ENCODE assay signal across 8 cellular contexts in the genomic region with DNA sequence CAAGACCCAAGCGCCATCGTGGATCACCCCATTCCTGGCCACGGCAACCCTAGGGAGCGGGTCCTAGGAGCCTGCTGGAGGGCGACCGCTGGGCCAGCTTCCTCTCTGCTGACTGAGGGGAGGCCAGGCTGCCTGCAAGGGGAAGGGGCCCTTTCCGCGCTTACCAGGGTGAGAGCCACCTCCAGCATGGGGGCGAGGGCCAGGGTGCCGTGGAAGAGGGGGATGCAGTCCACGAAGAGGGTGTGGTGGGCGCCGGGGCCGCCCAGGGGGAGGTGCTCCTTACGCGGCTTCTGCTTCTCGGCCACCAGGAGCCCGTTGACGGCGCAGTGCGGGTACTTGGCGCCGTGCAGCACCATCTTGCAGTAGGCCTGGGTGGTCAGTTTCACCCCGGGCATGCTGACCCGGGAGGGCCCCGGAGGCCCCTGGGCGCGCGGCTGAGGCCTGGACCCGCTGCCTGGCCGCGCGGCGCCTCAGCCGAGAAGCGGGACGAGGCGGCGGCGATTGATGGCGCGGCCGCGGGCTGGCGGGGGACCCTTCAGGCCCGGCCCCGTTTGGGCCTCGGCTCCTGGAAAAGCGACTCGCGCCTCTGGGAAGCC. TPM values are rescaled to one million over a fixed set of nuclear protein-coding genes. Genes with fewer than 3 reads are reported as not detected.
A peak's percentile ranks its signal among the peaks of the same experiment; 100 is the strongest.
DNase-seq lines count a peak whose midpoint lies in the region; TF ChIP-seq lines count a peak whose summit lies in the region.

No MANE protein-coding gene starts in this region.

- intact Hi-C loops in Caco-2 (cut with micrococcal nuclease; ENCODE audit: unreplicated experiment), result no loop called here
- intact Hi-C loops in esophagus squamous epithelium (cut with DNase I), result no loop called here

- peak overlapping the region; percentile 90 to 95 (median 92) for H3K27ac ChIP-seq in esophagus squamous epithelium

- no peaks in the 10 kb centered on the region for H3K9me3 Mint-ChIP-seq in Caco-2 (ENCODE audit: unreplicated experiment)
- no peaks in the 10 kb centered on the region for H3K9me3 Mint-ChIP-seq in activated CD4-positive, alpha-beta T cell treated with anti-CD3 and anti-CD28 coated beads, Interleukin-2, amount 10 ng/mL, durations not matched to agents 7 days and 5 days
- H3K9me3 Mint-ChIP-seq in nephron, result no peaks in the 10 kb centered on the region

- H3K36me3 Mint-ChIP-seq in Caco-2 (ENCODE audit: insufficient read depth, unreplicated experiment) (peaks cover 96% of the 10 kb centered on the region), nephron (ENCODE audit: low read depth) (peaks cover 54% of the 10 kb centered on the region)
- H3K36me3 Mint-ChIP-seq in activated CD4-positive, alpha-beta T cell treated with anti-CD3 and anti-CD28 coated beads, Interleukin-2, amount 10 ng/mL, durations not matched to agents 7 days and 5 days (ENCODE audit: low read depth), result peaks cover 41% of the 10 kb centered on the region

- no peaks in the 10 kb centered on the region for H3K9me3 ChIP-seq in Caco-2
- H3K9me3 ChIP-seq in esophagus squamous epithelium, result no peaks in the 10 kb centered on the region

- H3K36me3 ChIP-seq in Caco-2 (ENCODE audit: control insufficient read depth, insufficient read depth, low read length) (peaks cover 7% of the 10 kb centered on the region; the same call in 1 of the 2 replicates), esophagus squamous epithelium (peaks cover 5 to 62% (median 17%) of the 10 kb centered on the region in 3 donors)

- BruUV-seq in Caco-2 (replicated peaks; lab: Mats Ljungman, UMichigan), result no TSS peak

- peak; percentile 53 to 61 for DNase-seq in Caco-2
- peak; percentile 68 for DNase-seq in GM20000 (ENCODE audit: low spot score)
- DNase-seq in HPDE6-E6E7 (ENCODE audit: extremely low spot score), result peak; percentile 64
- peak; percentile 38 for DNase-seq in activated CD4-positive, alpha-beta T cell treated with anti-CD3 and anti-CD28 coated beads, Interleukin-2, amount 10 ng/mL, durations not matched to agents 7 days and 5 days
- DNase-seq in esophagus squamous epithelium (lab: John Stamatoyannopoulos, UW), result no peak
- no peak for DNase-seq in COR-L47 (lab: John Stamatoyannopoulos, UW)
- DNase-seq in A172 (ENCODE audit: low spot score), result no peak

- H3K4me1 Mint-ChIP-seq in Caco-2 (ENCODE audit: low read depth, unreplicated experiment), result peaks cover 10% of the 10 kb centered on the region
- peaks cover 62% of the 10 kb centered on the region for H3K4me1 Mint-ChIP-seq in activated CD4-positive, alpha-beta T cell treated with anti-CD3 and anti-CD28 coated beads, Interleukin-2, amount 10 ng/mL, durations not matched to agents 7 days and 5 days
- peaks cover 21% of the 10 kb centered on the region for H3K4me1 Mint-ChIP-seq in nephron

- POLR2A ChIA-PET in Caco-2 (lab: Charles Lee), result no interaction called here
- POLR2A ChIA-PET in activated CD4-positive, alpha-beta T cell treated with anti-CD3 and anti-CD28 coated beads, Interleukin-2, amount 10 ng/mL, durations not matched to agents 7 days and 5 days (lab: Charles Lee), result no interaction called here

- CTCF ChIA-PET in Caco-2 (lab: Charles Lee), result interaction anchor here (1.0 kb wide), 1 partner anchor 75 kb away, joined by 3 read pairs; no protein-coding TSS in a partner anchor
- CTCF ChIA-PET in activated CD4-positive, alpha-beta T cell treated with anti-CD3 and anti-CD28 coated beads, Interleukin-2, amount 10 ng/mL, durations not matched to agents 7 days and 5 days (lab: Charles Lee), result interaction anchor here (1.2 kb wide), 1 partner anchor 22 kb away, joined by 6 read pairs; no protein-coding TSS in a partner anchor

- H3K4me1 ChIP-seq in Caco-2 (peaks cover 6% of the 10 kb centered on the region; the same call in 1 of the 2 replicates), esophagus squamous epithelium (peaks cover 11 to 43% (median 18%) of the 10 kb centered on the region in 3 donors)

- H3K4me3 ChIP-seq in Caco-2 (ENCODE audit: low read depth, low read length), result peak overlapping the region; percentile 77
- H3K4me3 ChIP-seq in esophagus squamous epithelium, result peak overlapping the region; percentile 78 to 98 (median 96)

- WGBS in esophagus squamous epithelium, 2 donors, result 0% methylated on average over 2 to 7 of the region's 51 CpGs

- H3K27ac Mint-ChIP-seq in Caco-2 (ENCODE audit: unreplicated experiment) (peak overlapping the region; percentile 88), nephron (peak overlapping the region; percentile 38 to 90 (median 60))
- peak overlapping the region; percentile 92 for H3K27ac Mint-ChIP-seq in activated CD4-positive, alpha-beta T cell treated with anti-CD3 and anti-CD28 coated beads, Interleukin-2, amount 10 ng/mL, durations not matched to agents 7 days and 5 days

- no peak for TF ChIP-seq POLR2A in esophagus squamous epithelium (IDR thresholded peaks at IDR 0.05)

- H3K27me3 ChIP-seq in Caco-2 (replicated peaks; ENCODE audit: control insufficient read depth, insufficient read depth, low read length) (no peaks in the 10 kb centered on the region), esophagus squamous epithelium (no peaks in the 10 kb centered on the region)

- H3K4me3 Mint-ChIP-seq in Caco-2 (ENCODE audit: unreplicated experiment), result peak overlapping the region; percentile 94
- peak overlapping the region; percentile 86 for H3K4me3 Mint-ChIP-seq in activated CD4-positive, alpha-beta T cell treated with anti-CD3 and anti-CD28 coated beads, Interleukin-2, amount 10 ng/mL, durations not matched to agents 7 days and 5 days
- peak overlapping the region; percentile 89 to 91 (median 91) for H3K4me3 Mint-ChIP-seq in nephron

- H3K27me3 Mint-ChIP-seq in Caco-2 (ENCODE audit: insufficient read depth, unreplicated experiment) (no peaks in the 10 kb centered on the region), nephron (ENCODE audit: low read depth) (no peaks in the 10 kb centered on the region)
- no peaks in the 10 kb centered on the region for H3K27me3 Mint-ChIP-seq in activated CD4-positive, alpha-beta T cell treated with anti-CD3 and anti-CD28 coated beads, Interleukin-2, amount 10 ng/mL, durations not matched to agents 7 days and 5 days

- TF ChIP-seq CTCF in Caco-2 (IDR thresholded peaks at IDR 0.05; ENCODE audit: insufficient read depth in 1 of 2, low read depth in 1 of 2, low read length in 1 of 2, severe bottlenecking in 1 of 2, unreplicated experiment in 1 of 2) (no peak), GM20000 (IDR thresholded peaks at IDR 0.05; ENCODE audit: extremely low read depth, missing control alignments) (no peak), esophagus squamous epithelium (IDR thresholded peaks at IDR 0.05) (peak in 1 of 6 experiments; percentile 26), nephron (IDR thresholded peaks at IDR 0.05; ENCODE audit: unreplicated experiment in 3 of 3) (no peak)

RNA-seq across cellular contexts. Expression of gene EMC8, which starts 0.3 kb away (rescaled TPM):
- 86.7 and 94.7 TPM in 2 replicates for total RNA-seq in Caco-2 (2022)
- 10 to 100 TPM; 24.0 to 27.6 TPM for total RNA-seq in activated CD4-positive, alpha-beta T cell treated with anti-CD3 and anti-CD28 coated beads, Interleukin-2, amount 10 ng/mL, durations not matched to agents 7 days and 5 days
- total RNA-seq in esophagus squamous epithelium, result 10 to 100 TPM; 18.7 to 32.4 (median 23.9) TPM
- total RNA-seq in A172 (2014; rRNA removed; shearing (Covaris generic)), result 65.9 and 68.5 TPM in 2 replicates

RNA-seq across cellular contexts. Expression of gene COX4I1, which starts 0.5 kb away (rescaled TPM):
- total RNA-seq in Caco-2 (2022) (814 and 893 TPM in 2 replicates), esophagus squamous epithelium (100 to 1,000 TPM; 497 to 580 (median 549) TPM)
- 100 to 1,000 TPM; 461 to 486 TPM for total RNA-seq in activated CD4-positive, alpha-beta T cell treated with anti-CD3 and anti-CD28 coated beads, Interleukin-2, amount 10 ng/mL, durations not matched to agents 7 days and 5 days
- total RNA-seq in A172 (2014; rRNA removed; shearing (Covaris generic)), result 784 and 875 TPM in 2 replicates

RNA-seq across cellular contexts. Expression of gene C16orf74, which starts 48.1 kb away (rescaled TPM):
- total RNA-seq in Caco-2 (2022), result 3.8 and 4.0 TPM in 2 replicates
- total RNA-seq in activated CD4-positive, alpha-beta T cell treated with anti-CD3 and anti-CD28 coated beads, Interleukin-2, amount 10 ng/mL, durations not matched to agents 7 days and 5 days, result 1 to 10 TPM; 1.6 to 1.7 TPM
- total RNA-seq in esophagus squamous epithelium, result 10 to 100 TPM in 1 of 4 donors, 1 to 10 TPM in 3; 3.8 to 24.8 (median 6.4) TPM
- total RNA-seq in A172 (2014; rRNA removed; shearing (Covaris generic)), result 10.9 and 11.1 TPM in 2 replicates

Comparison
In these comparisons a context has a peak if more than half of its experiments do, and no peak if none do; other contexts are left out.
1. DNase-seq: peak in Caco-2 (2 of 2), GM20000 (single experiment), HPDE6-E6E7 (single experiment) and activated CD4-positive, alpha-beta T cell treated with anti-CD3 and anti-CD28 coated beads, Interleukin-2, amount 10 ng/mL, durations not matched to agents 7 days and 5 days (single experiment); none in esophagus squamous epithelium (single experiment), COR-L47 (single experiment) and A172 (single experiment).
2. Peak in every context shown above with its lines, with median percentiles within 50 percentile points of each other: H3K27ac Mint-ChIP-seq and H3K4me3 Mint-ChIP-seq.